In genomic region chr9:94931036-94931633, GRCh38 we compare ENCODE assay signal across 18 cellular contexts.
DNase-seq lines count a peak whose midpoint lies in the region; ATAC-seq, FAIRE-seq and TF ChIP-seq lines count a peak whose summit lies in the region.
"Had no signal": no experiment of that assay in that cellular context is flagged by ENCODE, and none has a peak within 500 bp of the region (broad histone marks: within the 10 kb centered on the region; RNA-seq: fewer than 3 reads in every experiment).

No MANE protein-coding gene starts in this region.

- H2BK15ac ChIP-seq in H1 (ENCODE audit: low read length), result no peak overlapping the region

- no peak overlapping the region for H2BK12ac ChIP-seq in H1 (ENCODE audit: low read depth, low read length)

- H3K4me2 ChIP-seq in H1 (ENCODE audit: insufficient read depth in 1 of 2, low read depth in 2 of 2, low read length in 2 of 2), result no peak overlapping the region
- H3K4me2 ChIP-seq: KMS-11 had no signal

- H3K9me3 ChIP-seq in left ventricle myocardium inferior (replicated peaks) (no peaks in the 10 kb centered on the region), right atrium auricular region (no peaks in the 10 kb centered on the region), H1 (ENCODE audit: insufficient read depth in 2 of 2, low read depth in 1 of 2, low read length in 1 of 2) (no peaks in the 10 kb centered on the region), psoas muscle (no peaks in the 10 kb centered on the region)
- H3K9me3 ChIP-seq: BLaER1 treated with 17β-estradiol and CSF1 and Interleukin-3, amounts not matched to agents 10 nM and 100 nM; Peyer's patch had no signal

- H3K27ac ChIP-seq in left ventricle myocardium inferior (replicated peaks), result peak overlapping the region; percentile 77
- peak overlapping the region in 1 of 2 donors; percentile 20 for H3K27ac ChIP-seq in right atrium auricular region
- H3K27ac ChIP-seq in H1 (ENCODE audit: low read depth, low read length), result no peak overlapping the region
- peak overlapping the region; percentile 30 for H3K27ac ChIP-seq in psoas muscle
- H3K27ac ChIP-seq: BLaER1 treated with 17β-estradiol and CSF1 and Interleukin-3, amounts not matched to agents 10 nM and 100 nM; KMS-11; Peyer's patch had no signal

- H3K4me1 ChIP-seq in left ventricle myocardium inferior, result peaks cover 47% of the 10 kb centered on the region
- H3K4me1 ChIP-seq in right atrium auricular region, result peaks cover 0 to 23% of the 10 kb centered on the region in 2 donors
- peaks cover 0 to 3% (median 1%) of the 10 kb centered on the region in 4 experiments; a peak in 4 of 7 replicates for H3K4me1 ChIP-seq in H1 (replicated peaks in 1 of 4; ENCODE audit: control insufficient read depth in 3 of 4, insufficient read depth in 4 of 4, low read length in 3 of 4)
- no peaks in the 10 kb centered on the region for H3K4me1 ChIP-seq in psoas muscle
- H3K4me1 ChIP-seq: Peyer's patch had no signal

- no peak for FAIRE-seq in H1 (lab: Jason Lieb, UNC)
- FAIRE-seq: A204.1 had no signal

- H4K91ac ChIP-seq in H1 (replicated peaks; ENCODE audit: insufficient read length, low read length), result no peak overlapping the region

- H3K36me3 ChIP-seq in left ventricle myocardium inferior (no peaks in the 10 kb centered on the region), right atrium auricular region (no peaks in the 10 kb centered on the region), H1 (ENCODE audit: control insufficient read depth in 2 of 4, insufficient read depth in 4 of 4, low read length in 3 of 4) (no peaks in the 10 kb centered on the region), psoas muscle (ENCODE audit: insufficient read depth in 1 of 2, low read depth in 1 of 2) (no peaks in the 10 kb centered on the region)
- H3K36me3 ChIP-seq: Peyer's patch had no signal

- H3K56ac ChIP-seq in H1 (replicated peaks; ENCODE audit: insufficient read length, low read depth, low read length), result no peak overlapping the region

- ATAC-seq in psoas muscle (no peak), GM19351 (IDR thresholded peaks at IDR 0.05; ENCODE audit: unreplicated experiment) (no peak)
- ATAC-seq: HepG2 had no signal

- H3K79me2 ChIP-seq in H1 (ENCODE audit: control insufficient read depth in 1 of 2, insufficient read depth in 2 of 2, low read length in 2 of 2), result peaks cover 0 to 3% of the 10 kb centered on the region in 2 experiments; a peak in 1 of 4 replicates

- intact Hi-C loops in left ventricle myocardium inferior (cut with micrococcal nuclease), result no loop called here
- intact Hi-C loops in psoas muscle (cut with DNase I), result loop anchor here in 1 of 2 donors (5.0 kb wide), 1 partner anchor 36 kb away; no protein-coding TSS in a partner anchor

- no peak overlapping the region for H4K8ac ChIP-seq in H1 (ENCODE audit: extremely low read depth, insufficient read depth, low read length)

- POLR2A ChIA-PET in H1 (lab: Charles Lee; ENCODE audit: partially characterized antibody), result no interaction called here

- no peak for TF ChIP-seq POLR2A in H1 (IDR thresholded peaks at IDR 0.05; ENCODE audit: control extremely low read depth in 1 of 2, low read depth in 2 of 2, low read length in 2 of 2)

- H4K5ac ChIP-seq in H1 (ENCODE audit: insufficient read length, low read depth, low read length), result no peak overlapping the region

- TF ChIP-seq CTCF in left ventricle myocardium inferior (IDR thresholded peaks at IDR 0.05; ENCODE audit: borderline replicate concordance) (no peak), right atrium auricular region (IDR thresholded peaks at IDR 0.05) (no peak), H1 (IDR thresholded peaks at IDR 0.05; ENCODE audit: control extremely low read depth in 1 of 3, insufficient read depth in 1 of 3, low read depth in 1 of 3, low read length in 3 of 3) (no peak), psoas muscle (IDR thresholded peaks at IDR 0.05) (no peak)

- no peaks in the 10 kb centered on the region for H4K20me1 ChIP-seq in H1 (replicated peaks in 1 of 2; ENCODE audit: control insufficient read depth in 1 of 2, insufficient read depth in 2 of 2, low read length in 2 of 2)

- no peak overlapping the region for H2BK120ac ChIP-seq in H1 (replicated peaks; ENCODE audit: low read depth, low read length)

- H3K27me3 ChIP-seq in left ventricle myocardium inferior (ENCODE audit: low read depth) (no peaks in the 10 kb centered on the region), right atrium auricular region (no peaks in the 10 kb centered on the region), H1 (replicated peaks in 1 of 4; ENCODE audit: control insufficient read depth in 3 of 4, extremely low read depth in 1 of 4, insufficient read depth in 3 of 4, low read length in 3 of 4) (no peaks in the 10 kb centered on the region), psoas muscle (ENCODE audit: insufficient read depth in 3 of 3, low read length in 2 of 3) (no peaks in the 10 kb centered on the region)
- H3K27me3 ChIP-seq: BLaER1 treated with 17β-estradiol and CSF1 and Interleukin-3, amounts not matched to agents 10 nM and 100 nM; Peyer's patch had no signal

- no peak for TF ChIP-seq EP300 in H1 (IDR thresholded peaks at IDR 0.05; ENCODE audit: borderline replicate concordance in 1 of 2, low read depth in 2 of 2, low read length in 2 of 2)

- TF ChIP-seq RAD21 in H1 (IDR thresholded peaks at IDR 0.05 in 1 of 2, conservative IDR thresholded peaks at IDR 0.05 in 1 of 2; ENCODE audit: low read depth in 2 of 2, low read length in 2 of 2), result no peak

- no peak overlapping the region for H3K9ac ChIP-seq in H1 (replicated peaks in 1 of 4; ENCODE audit: extremely low read depth in 1 of 4, low read depth in 3 of 4, low read length in 3 of 4)
- H3K9ac ChIP-seq: BLaER1 treated with 17β-estradiol and CSF1 and Interleukin-3, amounts not matched to agents 10 nM and 100 nM; KMS-11 had no signal

- H2AK5ac ChIP-seq in H1 (ENCODE audit: low read depth, low read length), result no peak overlapping the region

- H3K23ac ChIP-seq in H1 (ENCODE audit: insufficient read length), result no peak overlapping the region

- CTCF ChIA-PET in H1 (lab: Charles Lee; ENCODE audit: partially characterized antibody), result interaction anchor here (0.7 to 1.6 kb wide), 3 partner anchors 17 to 206 kb away, joined by 3 to 4 read pairs (median 3); no protein-coding TSS in a partner anchor

- no peak overlapping the region for H3K4me3 ChIP-seq in left ventricle myocardium inferior
- no peak overlapping the region for H3K4me3 ChIP-seq in right atrium auricular region
- no peak overlapping the region for H3K4me3 ChIP-seq in H1 (ENCODE audit: extremely low read depth in 1 of 4, insufficient read depth in 2 of 4, low read depth in 3 of 4, low read length in 4 of 4)
- no peak overlapping the region for H3K4me3 ChIP-seq in psoas muscle
- H3K4me3 ChIP-seq: BLaER1 treated with 17β-estradiol and CSF1 and Interleukin-3, amounts not matched to agents 10 nM and 100 nM; Peyer's patch had no signal

- DNase-seq in left ventricle myocardium inferior, result no peak
- DNase-seq in right atrium auricular region (ENCODE audit: low spot score), result no peak
- DNase-seq in H1 (ENCODE audit: low read depth in 1 of 2, low spot score in 2 of 2), result no peak
- DNase-seq in psoas muscle, result no peak
- DNase-seq in UCSD-AML1 (lab: John Stamatoyannopoulos, UW; ENCODE audit: unreplicated experiment), result no peak
- no peak for DNase-seq in NCI-H2196 (lab: John Stamatoyannopoulos, UW; ENCODE audit: unreplicated experiment)
- DNase-seq: HFFc6, NCI-H1048, NCI-H146, NCI-H2081, NCI-H524, Peyer's patch, Right ventricle myocardium superior had no signal

- no peaks in the 10 kb centered on the region for H3K23me2 ChIP-seq in H1 (ENCODE audit: low read depth, low read length)

- 89% methylated on average over 3 of the region's 3 CpGs; no CpG with 5 or more reads in 1 of the 2 experiments for WGBS in H1 (ENCODE audit: extremely low coverage in 1 of 2, insufficient coverage in 1 of 2, insufficient read length in 1 of 2, insufficient replicate concordance in 2 of 2, low coverage in 1 of 2, low lambda C conversion rate in 2 of 2, missing lambda C conversion rate in 1 of 2), 2 experiments
- 84 to 88% (median 84%) methylated on average over 3 of the region's 3 CpGs for WGBS in psoas muscle, 3 donors

- no peak overlapping the region for H3K14ac ChIP-seq in H1 (ENCODE audit: insufficient read length)

- H2BK20ac ChIP-seq in H1 (ENCODE audit: low read length), result no peak overlapping the region

- peak overlapping the region; percentile 60; the same call in 1 of the 2 replicates for H2BK5ac ChIP-seq in H1 (ENCODE audit: low read depth, low read length)

- H3K18ac ChIP-seq in H1 (ENCODE audit: extremely low read depth, low read length), result no peak overlapping the region

- H2AFZ ChIP-seq in H1 (ENCODE audit: low read length), result no peak overlapping the region

- H3K79me1 ChIP-seq in H1 (ENCODE audit: low read depth, low read length), result no peaks in the 10 kb centered on the region

- no peak overlapping the region for H3K4ac ChIP-seq in H1 (replicated peaks; ENCODE audit: insufficient read length, low read depth, low read length)

TF ChIP-seq in H1, 55 proteins besides CTCF, POLR2A, EP300 and RAD21 (continues in another document):
- TF ChIP-seq TBP (IDR thresholded peaks at IDR 0.05; ENCODE audit: low read depth, low read length), result no peak
- TF ChIP-seq CEBPB (IDR thresholded peaks at IDR 0.05; ENCODE audit: low read depth, low read length), result no peak
- no peak for TF ChIP-seq CHD1 (IDR thresholded peaks at IDR 0.05; ENCODE audit: low read depth, low read length)
- no peak for TF ChIP-seq E2F6 (IDR thresholded peaks at IDR 0.05)
- no peak for TF ChIP-seq KDM1A (IDR thresholded peaks at IDR 0.05; ENCODE audit: borderline replicate concordance, low read length)
- TF ChIP-seq BCL11A (IDR thresholded peaks at IDR 0.05; ENCODE audit: low read depth in 2 of 2, low read length in 2 of 2), result no peak
- no peak for TF ChIP-seq RBBP5 (IDR thresholded peaks at IDR 0.05; ENCODE audit: borderline replicate concordance, low read depth, low read length)
- TF ChIP-seq TAF1 (IDR thresholded peaks at IDR 0.05; ENCODE audit: low read depth, low read length), result no peak
- TF ChIP-seq SRF (IDR thresholded peaks at IDR 0.05; ENCODE audit: low read depth, low read length), result no peak
- TF ChIP-seq NANOG (IDR thresholded peaks at IDR 0.05; ENCODE audit: insufficient read depth, low read depth, low read length, poor library complexity, severe bottlenecking), result no peak
- no peak for TF ChIP-seq ASH2L (IDR thresholded peaks at IDR 0.05; ENCODE audit: low read length)
- TF ChIP-seq TEAD4 (IDR thresholded peaks at IDR 0.05; ENCODE audit: low read depth, low read length), result no peak
- TF ChIP-seq CTBP2 (IDR thresholded peaks at IDR 0.05; ENCODE audit: borderline replicate concordance, insufficient read depth, insufficient read length, low read length), result no peak
- TF ChIP-seq SUZ12 (IDR thresholded peaks at IDR 0.05; ENCODE audit: low read length), result no peak
- TF ChIP-seq BACH1 (IDR thresholded peaks at IDR 0.05; ENCODE audit: low read length), result no peak
